9 cellular contexts compared by ENCODE assay signal in genomic region chr16:50622029-50622428, GRCh38. TPM values are rescaled to one million over a fixed set of nuclear protein-coding genes. Genes with fewer than 3 reads are reported as not detected.
"Had no signal": no experiment of that assay in that cellular context is flagged by ENCODE, and none has a peak within 500 bp of the region (broad histone marks: within the 10 kb centered on the region; RNA-seq: fewer than 3 reads in every experiment).

No MANE protein-coding gene starts in this region.

- H3K4me3 ChIP-seq: GM12878 had no signal

- FAIRE-seq: G401.6, GM12878, GM12891, GM12892, GM18507, GM19239 had no signal

- ATAC-seq: GM12878 had no signal

- DNase-seq: GDM1, GF-D8 had no signal

RNA-seq across cellular contexts. Expression of gene SNX20, which starts 59.1 kb away (rescaled TPM):
- total RNA-seq: G401 had no signal
